13 cellular contexts compared by ENCODE assay signal in genomic region chr3:40691598-40691905, GRCh38.
DNase-seq lines count a peak whose midpoint lies in the region; ATAC-seq and TF ChIP-seq lines count a peak whose summit lies in the region.
"Had no signal": no experiment of that assay in that cellular context is flagged by ENCODE, and none has a peak within 500 bp of the region (broad histone marks: within the 10 kb centered on the region; RNA-seq: fewer than 3 reads in every experiment).

No MANE protein-coding gene starts in this region.

- CTCF ChIA-PET in RWPE1 (lab: Yijun Ruan, JAX): interaction anchor here (0.7 kb wide), 1 partner anchor 261 kb away, joined by 5 read pairs; no protein-coding TSS in a partner anchor

- ATAC-seq in upper lobe of left lung (ENCODE audit: low FRiP score in 2 of 2) (peak in 1 of 2 donors; percentile 2), HG03280 (IDR thresholded peaks at IDR 0.05; ENCODE audit: unreplicated experiment) (no peak), HG03095 (IDR thresholded peaks at IDR 0.05; ENCODE audit: unreplicated experiment) (no peak)
- ATAC-seq: SK-N-SH treated with all-trans-retinoic acid at 6 μM for 48 hours had no signal

- H3K9me3 ChIP-seq in esophagus muscularis mucosa: no peaks in the 10 kb centered on the region
- H3K9me3 ChIP-seq in mesodermal cell (ENCODE audit: control insufficient read depth, low read length): no peaks in the 10 kb centered on the region
- H3K9me3 ChIP-seq in upper lobe of left lung: no peaks in the 10 kb centered on the region

- H3K4me1 ChIP-seq in esophagus muscularis mucosa (peaks cover 46 to 54% (median 51%) of the 10 kb centered on the region in 4 donors), mesodermal cell (ENCODE audit: control insufficient read depth, insufficient read depth, low read length, poor library complexity, severe bottlenecking) (peaks cover 3% of the 10 kb centered on the region), upper lobe of left lung (peaks cover 17 to 24% (median 20%) of the 10 kb centered on the region in 4 donors)

- H3K27me3 ChIP-seq in esophagus muscularis mucosa (no peaks in the 10 kb centered on the region), upper lobe of left lung (no peaks in the 10 kb centered on the region)

- TF ChIP-seq POLR2A in esophagus muscularis mucosa (IDR thresholded peaks at IDR 0.05; ENCODE audit: low read depth) (no peak), upper lobe of left lung (IDR thresholded peaks at IDR 0.05) (no peak)

- DNase-seq in RWPE1 (ENCODE audit: low spot score) (no peak), esophagus muscularis mucosa (ENCODE audit: extremely low spot score) (no peak), upper lobe of left lung (no peak)
- DNase-seq in activated CD4-positive, CD25-positive, alpha-beta regulatory T cell (lab: John Stamatoyannopoulos, UW): no peak
- DNase-seq: CD4-positive, alpha-beta memory T cell; GDM1; GOT3; Kasumi-1; NCI-H2107 had no signal

- WGBS in esophagus muscularis mucosa: no CpG with 5 or more reads among the region's 1 CpG
- no CpG with 5 or more reads among the region's 1 CpG for WGBS in mesodermal cell (ENCODE audit: insufficient coverage in 2 of 2), 2 experiments
- WGBS in upper lobe of left lung, 2 donors: 17 to 62% methylated on average over 1 of the region's 1 CpG

- TF ChIP-seq CTCF in RWPE1 (conservative IDR thresholded peaks at IDR 0.05; ENCODE audit: low read depth) (no peak), esophagus muscularis mucosa (IDR thresholded peaks at IDR 0.05) (no peak), upper lobe of left lung (IDR thresholded peaks at IDR 0.05) (no peak)

- H3K27ac ChIP-seq in RWPE1 (peak overlapping the region; percentile 48; the same call in 1 of the 2 replicates), esophagus muscularis mucosa (replicated peaks in 1 of 4) (peak overlapping the region; percentile 50 to 76 (median 58)), mesodermal cell (ENCODE audit: low read depth, low read length, severe bottlenecking) (peak overlapping the region; percentile 24), upper lobe of left lung (peak overlapping the region in 3 of 4 donors; percentile 2 to 71 (median 45))

- intact Hi-C loops in esophagus muscularis mucosa (cut with DNase I): no loop called here

- POLR2A ChIA-PET in RWPE1 (lab: Yijun Ruan, JAX; ENCODE audit: low non-redundant PET): no interaction called here

- no peak overlapping the region for H3K4me3 ChIP-seq in esophagus muscularis mucosa
- no peak overlapping the region for H3K4me3 ChIP-seq in mesodermal cell (ENCODE audit: extremely low read depth, insufficient read depth, low read length, poor library complexity, severe bottlenecking)
- H3K4me3 ChIP-seq in upper lobe of left lung: no peak overlapping the region

- TF ChIP-seq EP300 in esophagus muscularis mucosa (IDR thresholded peaks at IDR 0.05): no peak
- TF ChIP-seq EP300 in upper lobe of left lung (IDR thresholded peaks at IDR 0.05): no peak

- H3K36me3 ChIP-seq in esophagus muscularis mucosa (no peaks in the 10 kb centered on the region), mesodermal cell (ENCODE audit: control insufficient read depth, insufficient read depth, low read length) (no peaks in the 10 kb centered on the region), upper lobe of left lung (no peaks in the 10 kb centered on the region)
